In the genomic region with DNA sequence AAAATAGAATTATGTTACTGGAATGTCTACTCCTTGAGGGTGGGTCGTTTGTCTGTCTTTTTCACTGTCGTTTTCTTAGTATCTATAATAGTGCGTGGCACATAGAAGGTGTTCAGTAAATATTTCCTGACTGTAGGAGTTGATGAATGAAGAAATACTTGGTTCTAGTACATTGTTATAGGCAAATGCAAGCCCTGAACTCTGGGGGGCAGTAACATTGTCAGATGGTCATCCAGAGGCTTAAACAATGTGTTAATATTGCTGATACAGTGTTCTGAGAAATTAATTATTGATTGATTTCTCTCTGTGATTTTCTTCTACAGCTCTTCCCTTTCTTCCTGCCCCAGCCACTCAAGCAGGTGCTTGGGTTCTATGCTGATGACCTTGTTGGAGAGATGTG, we compare ENCODE assay signal across 16 cellular contexts. TPM values are rescaled to one million over a fixed set of nuclear protein-coding genes. Genes with fewer than 3 reads are reported as not detected.
A peak's percentile ranks its signal among the peaks of the same experiment; 100 is the strongest.
DNase-seq lines count a peak whose midpoint lies in the region; TF ChIP-seq lines count a peak whose summit lies in the region.
"Had no signal": no experiment of that assay in that cellular context is flagged by ENCODE, and none has a peak within 500 bp of the region (broad histone marks: within the 10 kb centered on the region; RNA-seq: fewer than 3 reads in every experiment).

No MANE protein-coding gene starts in this region.

- DNase-seq in DMS 273 (lab: John Stamatoyannopoulos, UW; ENCODE audit: unreplicated experiment) (peak; percentile 22), DMS 273 treated with DMSO at 0.1 percent for 48 hours (lab: John Stamatoyannopoulos, UW) (no peak), NCI-H226 (peak; percentile 6), choroid plexus epithelial cell (ENCODE audit: low read depth) (peak; percentile 48), progenitor cell of endocrine pancreas (ENCODE audit: low spot score, unreplicated experiment) (no peak), HAP-1 (ENCODE audit: low spot score in 2 of 2) (no peak), PC-9 (no peak), NCI-H2081 (lab: John Stamatoyannopoulos, UW) (no peak)
- DNase-seq: 8988T; activated effector memory CD4-positive, alpha-beta T cell treated with anti-CD3 and anti-CD28 coated beads, Interleukin-2, amount 50 U/mL, for 16 hours; anterior cingulate cortex; COR-L47; NCI-H2081 treated with DMSO at 0.1 percent for 48 hours; SJCRH30; upper lobe of right lung had no signal

- H3K9me3 Mint-ChIP-seq in progenitor cell of endocrine pancreas (ENCODE audit: low read depth): no peaks in the 10 kb centered on the region
- H3K9me3 Mint-ChIP-seq: stimulated activated effector memory CD8-positive, alpha-beta T cell treated with anti-CD3 and anti-CD28 coated beads, Interleukin-12 subunit alpha, Interleukin-12 subunit beta, amount 100 ng/mL, for 72 hours had no signal

- no peak overlapping the region for H3K27ac ChIP-seq in PC-9
- H3K27ac ChIP-seq: SJCRH30, upper lobe of right lung had no signal

- in situ Hi-C loops in HAP-1 (cut with MboI; ENCODE audit: low sequenced_read_pairs): no loop called here

- H3K9me3 ChIP-seq in HAP-1: no peaks in the 10 kb centered on the region
- H3K9me3 ChIP-seq in PC-9 (ENCODE audit: insufficient read depth, low read depth): 0 out of 2 replicates have a peak, but pooled peaks cover 3% of the 10 kb centered on the region
- H3K9me3 ChIP-seq: SJCRH30, upper lobe of right lung had no signal

- CTCF ChIA-PET in PC-9 (lab: Charles Lee): no interaction called here

- POLR2A ChIA-PET in PC-9 (lab: Charles Lee; ENCODE audit: unreplicated experiment): no interaction called here

- BruUV-seq in PC-9 (replicated peaks; lab: Mats Ljungman, UMichigan): no TSS peak

- H3K36me3 Mint-ChIP-seq in progenitor cell of endocrine pancreas (ENCODE audit: insufficient read depth): no peaks in the 10 kb centered on the region
- H3K36me3 Mint-ChIP-seq: stimulated activated effector memory CD8-positive, alpha-beta T cell treated with anti-CD3 and anti-CD28 coated beads, Interleukin-12 subunit alpha, Interleukin-12 subunit beta, amount 100 ng/mL, for 72 hours had no signal

- H3K4me1 Mint-ChIP-seq in progenitor cell of endocrine pancreas (ENCODE audit: low read depth): no peaks in the 10 kb centered on the region
- H3K4me1 Mint-ChIP-seq: stimulated activated effector memory CD8-positive, alpha-beta T cell treated with anti-CD3 and anti-CD28 coated beads, Interleukin-12 subunit alpha, Interleukin-12 subunit beta, amount 100 ng/mL, for 72 hours had no signal

- no peaks in the 10 kb centered on the region for H4K20me1 ChIP-seq in PC-9 (ENCODE audit: insufficient read depth)

- no peaks in the 10 kb centered on the region for H3K9me2 ChIP-seq in PC-9 (ENCODE audit: insufficient read depth)

- TF ChIP-seq CTCF in choroid plexus epithelial cell (conservative IDR thresholded peaks at IDR 0.05; ENCODE audit: low read depth, low read length) (peak; percentile 58), progenitor cell of endocrine pancreas (IDR thresholded peaks at IDR 0.05; ENCODE audit: unreplicated experiment) (peak; percentile 12), PC-9 (conservative IDR thresholded peaks at IDR 0.05) (no peak; the same call in 1 of the 2 replicates)

- H3F3A ChIP-seq in PC-9 (ENCODE audit: insufficient read depth, low read depth): no peaks in the 10 kb centered on the region

- H3K4me2 ChIP-seq in PC-9: no peak overlapping the region

- no peak overlapping the region for H3K27ac Mint-ChIP-seq in progenitor cell of endocrine pancreas
- H3K27ac Mint-ChIP-seq: stimulated activated effector memory CD8-positive, alpha-beta T cell treated with anti-CD3 and anti-CD28 coated beads, Interleukin-12 subunit alpha, Interleukin-12 subunit beta, amount 100 ng/mL, for 72 hours had no signal

- no peaks in the 10 kb centered on the region for H3K79me2 ChIP-seq in PC-9 (ENCODE audit: low read depth)

- H3K4me3 ChIP-seq in choroid plexus epithelial cell (ENCODE audit: low read depth, low read length): no peak overlapping the region
- H3K4me3 ChIP-seq in HAP-1: no peak overlapping the region
- H3K4me3 ChIP-seq in PC-9: no peak overlapping the region
- H3K4me3 ChIP-seq: SJCRH30, upper lobe of right lung had no signal

- H3K27me3 Mint-ChIP-seq in progenitor cell of endocrine pancreas: no peaks in the 10 kb centered on the region

- H3K4me1 ChIP-seq in HAP-1 (no peaks in the 10 kb centered on the region), PC-9 (replicated peaks; ENCODE audit: insufficient read depth) (no peaks in the 10 kb centered on the region)
- H3K4me1 ChIP-seq: SJCRH30, upper lobe of right lung had no signal

- intact Hi-C loops in PC-9 (cut with micrococcal nuclease; ENCODE audit: unreplicated experiment): no loop called here

- peaks cover 4% of the 10 kb centered on the region; the same call in 1 of the 2 replicates for H3K27me3 ChIP-seq in HAP-1 (ENCODE audit: low read depth)
- H3K27me3 ChIP-seq in PC-9 (ENCODE audit: insufficient read depth, low read depth): peaks cover 92% of the 10 kb centered on the region
- H3K27me3 ChIP-seq: SJCRH30, upper lobe of right lung had no signal

- H3K36me3 ChIP-seq in HAP-1 (replicated peaks): no peaks in the 10 kb centered on the region
- H3K36me3 ChIP-seq in PC-9 (ENCODE audit: low read depth): no peaks in the 10 kb centered on the region
- H3K36me3 ChIP-seq: SJCRH30, upper lobe of right lung had no signal

- no peak overlapping the region for H2AFZ ChIP-seq in PC-9

- H3K4me3 Mint-ChIP-seq in progenitor cell of endocrine pancreas (ENCODE audit: low read depth): no peak overlapping the region
- H3K4me3 Mint-ChIP-seq: stimulated activated effector memory CD8-positive, alpha-beta T cell treated with anti-CD3 and anti-CD28 coated beads, Interleukin-12 subunit alpha, Interleukin-12 subunit beta, amount 100 ng/mL, for 72 hours had no signal

RNA-seq across cellular contexts. Expression of gene THOC1, which starts 24.4 kb away (rescaled TPM):
- total RNA-seq in progenitor cell of endocrine pancreas (92.9 and 102 TPM in 2 replicates), PC-9 (2021) (50.8 and 55.6 TPM in 2 replicates)

Comparison
In these comparisons a context has a peak if more than half of its experiments do, and no peak if none do; other contexts are left out.
1. DNase-seq: peak in DMS 273 (single experiment), NCI-H226 (single experiment) and choroid plexus epithelial cell (single experiment); none in DMS 273 treated with DMSO at 0.1 percent for 48 hours (single experiment), progenitor cell of endocrine pancreas (single experiment), HAP-1 (0 of 2), PC-9 (0 of 2) and NCI-H2081 (0 of 2).